17 cellular contexts compared by ENCODE assay signal in genomic region chr3:48142316-48142870, GRCh38. TPM values are rescaled to one million over a fixed set of nuclear protein-coding genes. Genes with fewer than 3 reads are reported as not detected.
DNase-seq lines count a peak whose midpoint lies in the region; ATAC-seq and TF ChIP-seq lines count a peak whose summit lies in the region.
"Had no signal": no experiment of that assay in that cellular context is flagged by ENCODE, and none has a peak within 500 bp of the region (broad histone marks: within the 10 kb centered on the region; RNA-seq: fewer than 3 reads in every experiment).

No MANE protein-coding gene starts in this region.

- H3K4me3 ChIP-seq in GM23338 (no peak overlapping the region), colonic mucosa (no peak overlapping the region), prostate gland (no peak overlapping the region)
- H3K4me3 ChIP-seq: sigmoid colon had no signal

- TF ChIP-seq POLR2A in prostate gland (IDR thresholded peaks at IDR 0.05) = no peak

- no peak overlapping the region for H3K9ac ChIP-seq in colonic mucosa (ENCODE audit: low read depth in 2 of 2, low read length in 2 of 2)

- no peak for DNase-seq in GM23338 (ENCODE audit: low spot score)
- peak; percentile 63 for DNase-seq in NCI-H2029 (lab: John Stamatoyannopoulos, UW)
- DNase-seq in colonic mucosa = peak; percentile 20
- peak; percentile 4 for DNase-seq in prostate gland (ENCODE audit: low spot score)
- DNase-seq in activated CD4-positive, CD25-positive, alpha-beta regulatory T cell (lab: John Stamatoyannopoulos, UW) = no peak
- DNase-seq in activated T-helper 1 cell treated with anti-CD3 and anti-CD28 coated beads, Interleukin-12 subunit alpha, Interleukin-12 subunit beta, Interleukin-2, Interleukin-4 antibody, amounts not matched to agents 30 ng/mL and 10 ng/mL and 1 ng/mL, durations not matched to agents 14 hours and 24 hours and 36 hours (ENCODE audit: low spot score) = no peak
- DNase-seq: activated CD8-positive, alpha-beta T cell treated with anti-CD3 and anti-CD28 coated beads, Interleukin-2, amount 10 ng/mL, durations not matched to agents 7 days and 5 days; activated naive CD8-positive, alpha-beta T cell treated with anti-CD3 and anti-CD28 coated beads, Interleukin-2, amount 50 U/mL, for 24 hours; activated T-cell treated with anti-CD3 and anti-CD28 coated beads, Interleukin-2, amount 50 U/mL, for 72 hours; kidney glomerular epithelial cell; midbrain; NCI-H524 treated with DMSO at 0.1 percent for 48 hours; nucleus accumbens; sigmoid colon; stimulated activated CD4-positive, alpha-beta T cell treated with anti-CD3 and anti-CD28 coated beads, Interleukin-2, amount 100 ng/mL, for 48 hours had no signal

- WGBS in prostate gland = 64% methylated on average over 11 of the region's 11 CpGs

- no peak overlapping the region for H3K4me2 ChIP-seq in GM23338

- no peak overlapping the region for H3K27ac ChIP-seq in GM23338 (ENCODE audit: low read depth)
- H3K27ac ChIP-seq in colonic mucosa = no peak overlapping the region
- no peak overlapping the region for H3K27ac ChIP-seq in prostate gland
- H3K27ac ChIP-seq: sigmoid colon had no signal

- H3F3A ChIP-seq in GM23338 (replicated peaks; ENCODE audit: low read depth) = 0 out of 2 replicates have a peak, but pooled peaks cover 4% of the 10 kb centered on the region

- TF ChIP-seq CTCF in GM23338 (conservative IDR thresholded peaks at IDR 0.05; ENCODE audit: low read depth in 2 of 2) (no peak), colonic mucosa (IDR thresholded peaks at IDR 0.05) (no peak), prostate gland (IDR thresholded peaks at IDR 0.05) (no peak)

- H3K4me3 Mint-ChIP-seq in GM23338 = no peak overlapping the region; the same call in 2 of the 3 replicates
- H3K4me3 Mint-ChIP-seq in activated T-helper 1 cell treated with anti-CD3 and anti-CD28 coated beads, Interleukin-12 subunit alpha, Interleukin-12 subunit beta, Interleukin-2, Interleukin-4 antibody, amounts not matched to agents 30 ng/mL and 10 ng/mL and 1 ng/mL, durations not matched to agents 14 hours and 24 hours and 36 hours = no peak overlapping the region
- H3K4me3 Mint-ChIP-seq: activated CD8-positive, alpha-beta T cell treated with anti-CD3 and anti-CD28 coated beads, Interleukin-2, amount 10 ng/mL, durations not matched to agents 7 days and 5 days; activated naive CD8-positive, alpha-beta T cell treated with anti-CD3 and anti-CD28 coated beads, Interleukin-2, amount 50 U/mL, for 24 hours; activated T-cell treated with anti-CD3 and anti-CD28 coated beads, Interleukin-2, amount 50 U/mL, for 72 hours had no signal

- peak; percentile 50; the same call in 2 of the 3 replicates for ATAC-seq in GM23338
- ATAC-seq in GM18907 (IDR thresholded peaks at IDR 0.05; ENCODE audit: unreplicated experiment) = no peak
- ATAC-seq: activated CD8-positive, alpha-beta T cell treated with anti-CD3 and anti-CD28 coated beads, Interleukin-2, amount 10 ng/mL, durations not matched to agents 7 days and 5 days; activated naive CD8-positive, alpha-beta T cell treated with anti-CD3 and anti-CD28 coated beads, Interleukin-2, amount 50 U/mL, for 24 hours; Panc1 had no signal

- H2AFZ ChIP-seq in GM23338 = 0 out of 2 replicates have a peak overlapping the region, but pooled peaks have one; percentile 52

- peaks cover 7% of the 10 kb centered on the region for H3K27me3 Mint-ChIP-seq in GM23338 (ENCODE audit: insufficient read depth, low read depth, poor library complexity)
- no peaks in the 10 kb centered on the region for H3K27me3 Mint-ChIP-seq in activated T-helper 1 cell treated with anti-CD3 and anti-CD28 coated beads, Interleukin-12 subunit alpha, Interleukin-12 subunit beta, Interleukin-2, Interleukin-4 antibody, amounts not matched to agents 30 ng/mL and 10 ng/mL and 1 ng/mL, durations not matched to agents 14 hours and 24 hours and 36 hours (ENCODE audit: insufficient read depth)
- H3K27me3 Mint-ChIP-seq: activated naive CD8-positive, alpha-beta T cell treated with anti-CD3 and anti-CD28 coated beads, Interleukin-2, amount 50 U/mL, for 24 hours had no signal

- no peaks in the 10 kb centered on the region for H3K9me3 Mint-ChIP-seq in GM23338
- no peaks in the 10 kb centered on the region for H3K9me3 Mint-ChIP-seq in activated T-helper 1 cell treated with anti-CD3 and anti-CD28 coated beads, Interleukin-12 subunit alpha, Interleukin-12 subunit beta, Interleukin-2, Interleukin-4 antibody, amounts not matched to agents 30 ng/mL and 10 ng/mL and 1 ng/mL, durations not matched to agents 14 hours and 24 hours and 36 hours
- H3K9me3 Mint-ChIP-seq: activated naive CD8-positive, alpha-beta T cell treated with anti-CD3 and anti-CD28 coated beads, Interleukin-2, amount 50 U/mL, for 24 hours; activated T-cell treated with anti-CD3 and anti-CD28 coated beads, Interleukin-2, amount 50 U/mL, for 72 hours had no signal

- peaks cover 9% of the 10 kb centered on the region for H3K4me1 Mint-ChIP-seq in GM23338
- H3K4me1 Mint-ChIP-seq in activated T-helper 1 cell treated with anti-CD3 and anti-CD28 coated beads, Interleukin-12 subunit alpha, Interleukin-12 subunit beta, Interleukin-2, Interleukin-4 antibody, amounts not matched to agents 30 ng/mL and 10 ng/mL and 1 ng/mL, durations not matched to agents 14 hours and 24 hours and 36 hours (ENCODE audit: low read depth) = no peaks in the 10 kb centered on the region
- H3K4me1 Mint-ChIP-seq: activated naive CD8-positive, alpha-beta T cell treated with anti-CD3 and anti-CD28 coated beads, Interleukin-2, amount 50 U/mL, for 24 hours had no signal

- no peaks in the 10 kb centered on the region for H3K36me3 Mint-ChIP-seq in GM23338 (ENCODE audit: low read depth)
- no peaks in the 10 kb centered on the region for H3K36me3 Mint-ChIP-seq in activated T-helper 1 cell treated with anti-CD3 and anti-CD28 coated beads, Interleukin-12 subunit alpha, Interleukin-12 subunit beta, Interleukin-2, Interleukin-4 antibody, amounts not matched to agents 30 ng/mL and 10 ng/mL and 1 ng/mL, durations not matched to agents 14 hours and 24 hours and 36 hours (ENCODE audit: low read depth)

- H3K4me1 ChIP-seq in GM23338 (ENCODE audit: insufficient read depth) (no peaks in the 10 kb centered on the region), colonic mucosa (no peaks in the 10 kb centered on the region), prostate gland (replicated peaks) (no peaks in the 10 kb centered on the region)
- H3K4me1 ChIP-seq: sigmoid colon had no signal

- H3K27me3 ChIP-seq in GM23338 (ENCODE audit: insufficient read depth) = no peaks in the 10 kb centered on the region
- H3K27me3 ChIP-seq in colonic mucosa = no peaks in the 10 kb centered on the region
- H3K27me3 ChIP-seq in prostate gland (replicated peaks; ENCODE audit: insufficient read depth) = no peaks in the 10 kb centered on the region
- H3K27me3 ChIP-seq: sigmoid colon had no signal

- no peaks in the 10 kb centered on the region for H3K9me2 ChIP-seq in GM23338 (ENCODE audit: insufficient read depth)

- no peaks in the 10 kb centered on the region for H4K20me1 ChIP-seq in GM23338 (replicated peaks; ENCODE audit: insufficient read depth)

- H3K9me3 ChIP-seq in colonic mucosa = no peaks in the 10 kb centered on the region
- H3K9me3 ChIP-seq in prostate gland = no peaks in the 10 kb centered on the region
- H3K9me3 ChIP-seq: sigmoid colon had no signal

- intact Hi-C loops in colonic mucosa (cut with DNase I) (no loop called here), prostate gland (cut with DNase I) (no loop called here)
- intact Hi-C loops in activated T-helper 1 cell treated with anti-CD3 and anti-CD28 coated beads, Interleukin-12 subunit alpha, Interleukin-12 subunit beta, Interleukin-2, Interleukin-4 antibody, amounts not matched to agents 30 ng/mL and 10 ng/mL and 1 ng/mL, durations not matched to agents 14 hours and 24 hours and 36 hours (cut with micrococcal nuclease) = no loop called here

- H3K79me2 ChIP-seq in GM23338 (replicated peaks; ENCODE audit: insufficient read depth) = no peaks in the 10 kb centered on the region

- H3K27ac Mint-ChIP-seq in GM23338 = no peak overlapping the region; the same call in 1 of the 2 replicates
- H3K27ac Mint-ChIP-seq in activated T-helper 1 cell treated with anti-CD3 and anti-CD28 coated beads, Interleukin-12 subunit alpha, Interleukin-12 subunit beta, Interleukin-2, Interleukin-4 antibody, amounts not matched to agents 30 ng/mL and 10 ng/mL and 1 ng/mL, durations not matched to agents 14 hours and 24 hours and 36 hours = no peak overlapping the region
- H3K27ac Mint-ChIP-seq: activated CD8-positive, alpha-beta T cell treated with anti-CD3 and anti-CD28 coated beads, Interleukin-2, amount 10 ng/mL, durations not matched to agents 7 days and 5 days; activated naive CD8-positive, alpha-beta T cell treated with anti-CD3 and anti-CD28 coated beads, Interleukin-2, amount 50 U/mL, for 24 hours; activated T-cell treated with anti-CD3 and anti-CD28 coated beads, Interleukin-2, amount 50 U/mL, for 72 hours had no signal

- H3K36me3 ChIP-seq in GM23338 (ENCODE audit: insufficient read depth) (no peaks in the 10 kb centered on the region), colonic mucosa (no peaks in the 10 kb centered on the region), prostate gland (no peaks in the 10 kb centered on the region)
- H3K36me3 ChIP-seq: sigmoid colon had no signal

RNA-seq across cellular contexts. Expression of gene CDC25A, which starts 45.8 kb away (rescaled TPM):
- 126 and 131 TPM in 2 replicates for total RNA-seq in GM23338 (2014; rRNA removed; shearing (Covaris generic))
- 15.2 and 17.7 TPM in 2 replicates for polyA plus RNA-seq in GM23338 (2016; fragmentation: Nextera tagmentation; extraction: Ambion mirVana)
- total RNA-seq in colonic mucosa = 10 to 100 TPM in 1 of 2 donors, 1 to 10 TPM in 1; 5.3 to 23.7 TPM
- 10 to 100 TPM in 1 of 2 donors, 1 to 10 TPM in 1; 9.9 to 32.2 TPM for total RNA-seq in prostate gland
- 50.9 and 52.6 TPM in 2 replicates for total RNA-seq in activated T-helper 1 cell treated with anti-CD3 and anti-CD28 coated beads, Interleukin-12 subunit alpha, Interleukin-12 subunit beta, Interleukin-2, Interleukin-4 antibody, amounts not matched to agents 30 ng/mL and 10 ng/mL and 1 ng/mL, durations not matched to agents 14 hours and 24 hours and 36 hours

Comparison
In these comparisons a context has a peak if more than half of its experiments do, and no peak if none do; other contexts are left out.
1. DNase-seq: peak in NCI-H2029 (single experiment), colonic mucosa (single experiment) and prostate gland (single experiment); none in GM23338 (single experiment), activated CD4-positive, CD25-positive, alpha-beta regulatory T cell (0 of 4) and activated T-helper 1 cell treated with anti-CD3 and anti-CD28 coated beads, Interleukin-12 subunit alpha, Interleukin-12 subunit beta, Interleukin-2, Interleukin-4 antibody, amounts not matched to agents 30 ng/mL and 10 ng/mL and 1 ng/mL, durations not matched to agents 14 hours and 24 hours and 36 hours (single experiment).